In the genomic region with DNA sequence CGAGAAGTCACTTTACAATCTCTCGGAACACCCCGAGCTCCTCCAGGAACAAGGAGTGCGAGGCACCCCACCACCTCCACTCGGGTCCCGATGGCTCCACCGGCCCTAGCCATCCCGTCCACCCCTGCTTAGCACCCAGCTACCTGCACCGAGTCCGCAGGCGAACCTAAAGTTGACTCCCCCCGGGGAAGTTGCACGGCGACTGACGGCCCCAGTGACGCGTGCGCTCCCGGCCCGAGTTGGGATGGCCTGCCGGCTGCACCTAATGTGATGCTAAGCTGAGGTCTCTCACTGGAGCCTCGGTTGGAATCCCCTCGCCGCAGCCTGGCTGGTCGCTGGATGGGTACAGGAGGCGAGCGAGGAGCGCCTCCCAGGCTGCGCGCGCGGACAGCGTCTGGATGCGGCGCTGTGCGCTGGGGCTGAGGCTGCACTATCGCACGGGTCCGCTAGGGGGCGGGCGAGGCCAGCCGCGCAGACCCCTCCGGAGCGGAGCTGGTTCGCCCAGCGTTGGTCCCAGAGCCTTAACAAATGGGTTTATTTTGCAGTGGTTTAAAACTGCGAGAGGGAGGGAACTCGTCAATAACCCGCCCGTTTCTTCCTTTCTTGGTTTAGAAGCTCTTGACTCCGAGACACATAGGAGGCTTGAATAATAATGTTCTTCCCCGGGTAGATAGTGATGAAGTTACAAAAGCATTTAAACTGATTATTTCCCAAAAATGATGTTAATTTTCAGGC, we compare ENCODE assay signal across 1 cellular context.
TF ChIP-seq lines count a peak whose summit lies in the region.

OXTR (minus strand) TSS at position 526 of the 735 bp plus-strand sequence. CDS start 1,426 bp downstream, outside the sequence.

TF ChIP-seq in HepG2, 621 proteins besides CTCF, POLR2A, EP300 and RAD21 (continued from another document and continues in another):
- TF ChIP-seq SKIL (CRISPR knock-in tag; IDR thresholded peaks at IDR 0.05; ENCODE audit: borderline replicate concordance) (no peak), MZF1 (CRISPR knock-in tag; IDR thresholded peaks at IDR 0.05; ENCODE audit: borderline replicate concordance) (no peak), NFKB2 (CRISPR knock-in tag; IDR thresholded peaks at IDR 0.05; ENCODE audit: borderline replicate concordance) (no peak), MIER3 (CRISPR knock-in tag; IDR thresholded peaks at IDR 0.05; ENCODE audit: borderline replicate concordance) (0 out of 2 replicates have a peak, but pooled peaks have one; percentile 37), IKZF5 (CRISPR knock-in tag; IDR thresholded peaks at IDR 0.05) (peak; percentile 31; the same call in 1 of the 2 replicates), ZNF264 (CRISPR knock-in tag; IDR thresholded peaks at IDR 0.05) (no peak), ZNF879 (CRISPR knock-in tag; IDR thresholded peaks at IDR 0.05) (no peak), E2F2 (CRISPR knock-in tag; IDR thresholded peaks at IDR 0.05; ENCODE audit: borderline replicate concordance) (no peak), RCOR2 (CRISPR knock-in tag; IDR thresholded peaks at IDR 0.05) (no peak), ZNF775 (CRISPR knock-in tag; IDR thresholded peaks at IDR 0.05; ENCODE audit: borderline replicate concordance) (no peak), ZNF713 (CRISPR knock-in tag; IDR thresholded peaks at IDR 0.05) (no peak), MAF1 (CRISPR knock-in tag; IDR thresholded peaks at IDR 0.05; ENCODE audit: borderline replicate concordance) (no peak), CEBPG (CRISPR knock-in tag; IDR thresholded peaks at IDR 0.05) (no peak), GATA4 (IDR thresholded peaks at IDR 0.05; ENCODE audit: borderline replicate concordance, low read depth) (no peak), TFDP2 (CRISPR knock-in tag; IDR thresholded peaks at IDR 0.05) (peak; percentile 48; the same call in 1 of the 2 replicates), ZNF510 (CRISPR knock-in tag; IDR thresholded peaks at IDR 0.05; ENCODE audit: low read depth) (no peak), HDAC1 (CRISPR knock-in tag; IDR thresholded peaks at IDR 0.05) (no peak), ZZZ3 (CRISPR knock-in tag; IDR thresholded peaks at IDR 0.05; ENCODE audit: borderline replicate concordance) (no peak), PHF21A (CRISPR knock-in tag; IDR thresholded peaks at IDR 0.05) (peak; percentile 41; the same call in 1 of the 2 replicates), FOXC1 (CRISPR knock-in tag; IDR thresholded peaks at IDR 0.05; ENCODE audit: borderline replicate concordance) (peak; percentile 38; the same call in 1 of the 2 replicates), CBFB (CRISPR knock-in tag; IDR thresholded peaks at IDR 0.05) (no peak; the same call in 1 of the 2 replicates), IRF2 (CRISPR knock-in tag; IDR thresholded peaks at IDR 0.05) (0 out of 2 replicates have a peak, but pooled peaks have one; percentile 33), ZNF225 (CRISPR knock-in tag; IDR thresholded peaks at IDR 0.05) (no peak), U2AF2 (IDR thresholded peaks at IDR 0.05; ENCODE audit: low read depth, low read length) (no peak), TEAD3 (CRISPR knock-in tag; optimal IDR thresholded peaks at IDR 0.05; ENCODE audit: borderline replicate concordance) (peak; percentile 13), STAG1 (CRISPR knock-in tag; IDR thresholded peaks at IDR 0.05) (peak; percentile 84), ZNF33A (CRISPR knock-in tag; IDR thresholded peaks at IDR 0.05; ENCODE audit: borderline replicate concordance) (no peak), MAFF (IDR thresholded peaks at IDR 0.05; ENCODE audit: low read depth, low read length) (no peak), REL (CRISPR knock-in tag; conservative IDR thresholded peaks at IDR 0.05) (no peak), ZFP90 (CRISPR knock-in tag; IDR thresholded peaks at IDR 0.05; ENCODE audit: borderline replicate concordance) (no peak), ZFP37 (CRISPR knock-in tag; IDR thresholded peaks at IDR 0.05; ENCODE audit: borderline replicate concordance) (no peak), ZNF550 (CRISPR knock-in tag; IDR thresholded peaks at IDR 0.05; ENCODE audit: borderline replicate concordance) (no peak), AGO1 (IDR thresholded peaks at IDR 0.05; ENCODE audit: low read depth, low read length, poor library complexity, severe bottlenecking) (peak; percentile 42), JDP2 (CRISPR knock-in tag; IDR thresholded peaks at IDR 0.05; ENCODE audit: borderline replicate concordance) (no peak), HIVEP1 (CRISPR knock-in tag; IDR thresholded peaks at IDR 0.05) (peak; percentile 23; the same call in 1 of the 2 replicates), TAF15 (IDR thresholded peaks at IDR 0.05; ENCODE audit: low read depth, low read length, poor library complexity, severe bottlenecking) (no peak)
- TF ChIP-seq, protein P1, sequence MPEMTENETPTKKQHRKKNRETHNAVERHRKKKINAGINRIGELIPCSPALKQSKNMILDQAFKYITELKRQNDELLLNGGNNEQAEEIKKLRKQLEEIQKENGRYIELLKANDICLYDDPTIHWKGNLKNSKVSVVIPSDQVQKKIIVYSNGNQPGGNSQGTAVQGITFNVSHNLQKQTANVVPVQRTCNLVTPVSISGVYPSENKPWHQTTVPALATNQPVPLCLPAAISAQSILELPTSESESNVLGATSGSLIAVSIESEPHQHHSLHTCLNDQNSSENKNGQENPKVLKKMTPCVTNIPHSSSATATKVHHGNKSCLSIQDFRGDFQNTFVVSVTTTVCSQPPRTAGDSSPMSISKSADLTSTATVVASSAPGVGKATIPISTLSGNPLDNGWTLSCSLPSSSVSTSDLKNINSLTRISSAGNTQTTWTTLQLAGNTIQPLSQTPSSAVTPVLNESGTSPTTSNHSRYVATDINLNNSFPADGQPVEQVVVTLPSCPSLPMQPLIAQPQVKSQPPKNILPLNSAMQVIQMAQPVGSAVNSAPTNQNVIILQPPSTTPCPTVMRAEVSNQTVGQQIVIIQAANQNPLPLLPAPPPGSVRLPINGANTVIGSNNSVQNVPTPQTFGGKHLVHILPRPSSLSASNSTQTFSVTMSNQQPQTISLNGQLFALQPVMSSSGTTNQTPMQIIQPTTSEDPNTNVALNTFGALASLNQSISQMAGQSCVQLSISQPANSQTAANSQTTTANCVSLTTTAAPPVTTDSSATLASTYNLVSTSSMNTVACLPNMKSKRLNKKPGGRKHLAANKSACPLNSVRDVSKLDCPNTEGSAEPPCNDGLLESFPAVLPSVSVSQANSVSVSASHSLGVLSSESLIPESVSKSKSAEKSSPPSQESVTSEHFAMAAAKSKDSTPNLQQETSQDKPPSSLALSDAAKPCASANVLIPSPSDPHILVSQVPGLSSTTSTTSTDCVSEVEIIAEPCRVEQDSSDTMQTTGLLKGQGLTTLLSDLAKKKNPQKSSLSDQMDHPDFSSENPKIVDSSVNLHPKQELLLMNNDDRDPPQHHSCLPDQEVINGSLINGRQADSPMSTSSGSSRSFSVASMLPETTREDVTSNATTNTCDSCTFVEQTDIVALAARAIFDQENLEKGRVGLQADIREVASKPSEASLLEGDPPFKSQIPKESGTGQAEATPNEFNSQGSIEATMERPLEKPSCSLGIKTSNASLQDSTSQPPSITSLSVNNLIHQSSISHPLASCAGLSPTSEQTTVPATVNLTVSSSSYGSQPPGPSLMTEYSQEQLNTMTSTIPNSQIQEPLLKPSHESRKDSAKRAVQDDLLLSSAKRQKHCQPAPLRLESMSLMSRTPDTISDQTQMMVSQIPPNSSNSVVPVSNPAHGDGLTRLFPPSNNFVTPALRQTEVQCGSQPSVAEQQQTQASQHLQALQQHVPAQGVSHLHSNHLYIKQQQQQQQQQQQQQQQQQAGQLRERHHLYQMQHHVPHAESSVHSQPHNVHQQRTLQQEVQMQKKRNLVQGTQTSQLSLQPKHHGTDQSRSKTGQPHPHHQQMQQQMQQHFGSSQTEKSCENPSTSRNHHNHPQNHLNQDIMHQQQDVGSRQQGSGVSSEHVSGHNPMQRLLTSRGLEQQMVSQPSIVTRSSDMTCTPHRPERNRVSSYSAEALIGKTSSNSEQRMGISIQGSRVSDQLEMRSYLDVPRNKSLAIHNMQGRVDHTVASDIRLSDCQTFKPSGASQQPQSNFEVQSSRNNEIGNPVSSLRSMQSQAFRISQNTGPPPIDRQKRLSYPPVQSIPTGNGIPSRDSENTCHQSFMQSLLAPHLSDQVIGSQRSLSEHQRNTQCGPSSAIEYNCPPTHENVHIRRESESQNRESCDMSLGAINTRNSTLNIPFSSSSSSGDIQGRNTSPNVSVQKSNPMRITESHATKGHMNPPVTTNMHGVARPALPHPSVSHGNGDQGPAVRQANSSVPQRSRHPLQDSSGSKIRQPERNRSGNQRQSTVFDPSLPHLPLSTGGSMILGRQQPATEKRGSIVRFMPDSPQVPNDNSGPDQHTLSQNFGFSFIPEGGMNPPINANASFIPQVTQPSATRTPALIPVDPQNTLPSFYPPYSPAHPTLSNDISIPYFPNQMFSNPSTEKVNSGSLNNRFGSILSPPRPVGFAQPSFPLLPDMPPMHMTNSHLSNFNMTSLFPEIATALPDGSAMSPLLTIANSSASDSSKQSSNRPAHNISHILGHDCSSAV (CRISPR knock-in tag; IDR thresholded peaks at IDR 0.05; ENCODE audit: borderline replicate concordance), result no peak
- TF ChIP-seq, protein P2, sequence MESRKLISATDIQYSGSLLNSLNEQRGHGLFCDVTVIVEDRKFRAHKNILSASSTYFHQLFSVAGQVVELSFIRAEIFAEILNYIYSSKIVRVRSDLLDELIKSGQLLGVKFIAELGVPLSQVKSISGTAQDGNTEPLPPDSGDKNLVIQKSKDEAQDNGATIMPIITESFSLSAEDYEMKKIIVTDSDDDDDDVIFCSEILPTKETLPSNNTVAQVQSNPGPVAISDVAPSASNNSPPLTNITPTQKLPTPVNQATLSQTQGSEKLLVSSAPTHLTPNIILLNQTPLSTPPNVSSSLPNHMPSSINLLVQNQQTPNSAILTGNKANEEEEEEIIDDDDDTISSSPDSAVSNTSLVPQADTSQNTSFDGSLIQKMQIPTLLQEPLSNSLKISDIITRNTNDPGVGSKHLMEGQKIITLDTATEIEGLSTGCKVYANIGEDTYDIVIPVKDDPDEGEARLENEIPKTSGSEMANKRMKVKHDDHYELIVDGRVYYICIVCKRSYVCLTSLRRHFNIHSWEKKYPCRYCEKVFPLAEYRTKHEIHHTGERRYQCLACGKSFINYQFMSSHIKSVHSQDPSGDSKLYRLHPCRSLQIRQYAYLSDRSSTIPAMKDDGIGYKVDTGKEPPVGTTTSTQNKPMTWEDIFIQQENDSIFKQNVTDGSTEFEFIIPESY (CRISPR knock-in tag; IDR thresholded peaks at IDR 0.05), result peak; percentile 36; the same call in 1 of the 2 replicates
- TF ChIP-seq, protein P3, sequence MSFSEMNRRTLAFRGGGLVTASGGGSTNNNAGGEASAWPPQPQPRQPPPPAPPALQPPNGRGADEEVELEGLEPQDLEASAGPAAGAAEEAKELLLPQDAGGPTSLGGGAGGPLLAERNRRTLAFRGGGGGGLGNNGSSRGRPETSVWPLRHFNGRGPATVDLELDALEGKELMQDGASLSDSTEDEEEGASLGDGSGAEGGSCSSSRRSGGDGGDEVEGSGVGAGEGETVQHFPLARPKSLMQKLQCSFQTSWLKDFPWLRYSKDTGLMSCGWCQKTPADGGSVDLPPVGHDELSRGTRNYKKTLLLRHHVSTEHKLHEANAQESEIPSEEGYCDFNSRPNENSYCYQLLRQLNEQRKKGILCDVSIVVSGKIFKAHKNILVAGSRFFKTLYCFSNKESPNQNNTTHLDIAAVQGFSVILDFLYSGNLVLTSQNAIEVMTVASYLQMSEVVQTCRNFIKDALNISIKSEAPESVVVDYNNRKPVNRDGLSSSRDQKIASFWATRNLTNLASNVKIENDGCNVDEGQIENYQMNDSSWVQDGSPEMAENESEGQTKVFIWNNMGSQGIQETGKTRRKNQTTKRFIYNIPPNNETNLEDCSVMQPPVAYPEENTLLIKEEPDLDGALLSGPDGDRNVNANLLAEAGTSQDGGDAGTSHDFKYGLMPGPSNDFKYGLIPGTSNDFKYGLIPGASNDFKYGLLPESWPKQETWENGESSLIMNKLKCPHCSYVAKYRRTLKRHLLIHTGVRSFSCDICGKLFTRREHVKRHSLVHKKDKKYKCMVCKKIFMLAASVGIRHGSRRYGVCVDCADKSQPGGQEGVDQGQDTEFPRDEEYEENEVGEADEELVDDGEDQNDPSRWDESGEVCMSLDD (CRISPR knock-in tag; IDR thresholded peaks at IDR 0.05; ENCODE audit: borderline replicate concordance), result no peak
